9 cellular contexts compared by ENCODE assay signal in genomic region chr5:31855527-31855862, GRCh38.
DNase-seq lines count a peak whose midpoint lies in the region; ATAC-seq and TF ChIP-seq lines count a peak whose summit lies in the region.
"Had no signal": no experiment of that assay in that cellular context is flagged by ENCODE, and none has a peak within 500 bp of the region (broad histone marks: within the 10 kb centered on the region; RNA-seq: fewer than 3 reads in every experiment).

No MANE protein-coding gene starts in this region.

- intact Hi-C loops in activated CD4-positive, alpha-beta T cell treated with anti-CD3 and anti-CD28 coated beads for 36 hours (cut with DNase I, micrococcal nuclease), result no loop called here

- no peaks in the 10 kb centered on the region for H3K9me3 ChIP-seq in endocrine pancreas (ENCODE audit: control insufficient read depth, low read length)
- peaks cover 13% of the 10 kb centered on the region for H3K9me3 ChIP-seq in thoracic aorta

- peaks cover 4% of the 10 kb centered on the region for H3K36me3 Mint-ChIP-seq in activated CD4-positive, alpha-beta T cell treated with anti-CD3 and anti-CD28 coated beads for 36 hours (ENCODE audit: low read depth)
- H3K36me3 Mint-ChIP-seq in mesothelial cell of epicardium, result peaks cover 29% of the 10 kb centered on the region

- H3K4me1 ChIP-seq in endocrine pancreas (ENCODE audit: control insufficient read depth, insufficient read depth, low read length) (no peaks in the 10 kb centered on the region), thoracic aorta (ENCODE audit: control insufficient read depth in 1 of 2, low read depth in 2 of 2) (peaks cover 4 to 16% of the 10 kb centered on the region in 2 donors)

- H3K27ac Mint-ChIP-seq in activated CD4-positive, alpha-beta T cell treated with anti-CD3 and anti-CD28 coated beads for 36 hours, result peak overlapping the region; percentile 4
- peak overlapping the region; percentile 90 for H3K27ac Mint-ChIP-seq in mesothelial cell of epicardium

- H3K4me3 Mint-ChIP-seq in activated CD4-positive, alpha-beta T cell treated with anti-CD3 and anti-CD28 coated beads for 36 hours, result peak overlapping the region; percentile 70
- peak overlapping the region; percentile 84 for H3K4me3 Mint-ChIP-seq in mesothelial cell of epicardium

- H3K4me3 ChIP-seq in endocrine pancreas (ENCODE audit: control insufficient read depth, insufficient read depth, low read length) (no peak overlapping the region), thoracic aorta (peak overlapping the region; percentile 76)

- peaks cover 19% of the 10 kb centered on the region for H3K4me1 Mint-ChIP-seq in activated CD4-positive, alpha-beta T cell treated with anti-CD3 and anti-CD28 coated beads for 36 hours
- H3K4me1 Mint-ChIP-seq in mesothelial cell of epicardium, result peaks cover 35% of the 10 kb centered on the region

- H3K9me3 Mint-ChIP-seq in activated CD4-positive, alpha-beta T cell treated with anti-CD3 and anti-CD28 coated beads for 36 hours (ENCODE audit: low read depth), result peaks cover 17% of the 10 kb centered on the region
- peaks cover 16% of the 10 kb centered on the region for H3K9me3 Mint-ChIP-seq in mesothelial cell of epicardium

- H3K36me3 ChIP-seq in endocrine pancreas (ENCODE audit: control insufficient read depth, insufficient read depth, low read length), result no peaks in the 10 kb centered on the region
- no peaks in the 10 kb centered on the region for H3K36me3 ChIP-seq in thoracic aorta

- peak overlapping the region; percentile 4 for H3K9ac ChIP-seq in endocrine pancreas (ENCODE audit: control insufficient read depth, insufficient read depth, low read length)

- no peaks in the 10 kb centered on the region for H3K27me3 ChIP-seq in endocrine pancreas (ENCODE audit: control insufficient read depth, insufficient read depth, low read length)
- H3K27me3 ChIP-seq in thoracic aorta (replicated peaks; ENCODE audit: insufficient read depth), result no peaks in the 10 kb centered on the region

- TF ChIP-seq CTCF in mesothelial cell of epicardium (IDR thresholded peaks at IDR 0.05; ENCODE audit: unreplicated experiment) (no peak), thoracic aorta (IDR thresholded peaks at IDR 0.05) (no peak)

- DNase-seq in activated CD4-positive, alpha-beta T cell treated with anti-CD3 and anti-CD28 coated beads for 36 hours, result no peak
- no peak for DNase-seq in activated CD4-positive, alpha-beta T cell treated with anti-CD3 and anti-CD28 coated beads for 1 hour
- no peak for DNase-seq in mesothelial cell of epicardium (ENCODE audit: low spot score in 2 of 2, unreplicated experiment in 2 of 2)
- no peak for DNase-seq in thoracic aorta (ENCODE audit: low spot score)
- no peak for DNase-seq in AG08395 (ENCODE audit: low spot score)
- DNase-seq in SK-N-DZ (ENCODE audit: low spot score), result no peak
- DNase-seq: left colon had no signal

- no peak overlapping the region for H3K27ac ChIP-seq in thoracic aorta

- POLR2A ChIA-PET in activated CD4-positive, alpha-beta T cell treated with anti-CD3 and anti-CD28 coated beads for 36 hours (lab: Charles Lee), result no interaction called here

- CTCF ChIA-PET in activated CD4-positive, alpha-beta T cell treated with anti-CD3 and anti-CD28 coated beads for 36 hours (lab: Charles Lee), result interaction anchor here (0.6 to 3.9 kb wide), 6 partner anchors 11 to 378 kb away, joined by 3 to 17 read pairs (median 6); no protein-coding TSS in a partner anchor

- no peak for ATAC-seq in activated CD4-positive, alpha-beta T cell treated with anti-CD3 and anti-CD28 coated beads for 36 hours
- ATAC-seq in thoracic aorta (ENCODE audit: insufficient number of reproducible peaks, low FRiP score, low read depth) (no peak), esophagus mucosa (no peak)
- ATAC-seq: left colon had no signal

- H3K27me3 Mint-ChIP-seq in activated CD4-positive, alpha-beta T cell treated with anti-CD3 and anti-CD28 coated beads for 36 hours, result peaks cover 9% of the 10 kb centered on the region
- no peaks in the 10 kb centered on the region for H3K27me3 Mint-ChIP-seq in mesothelial cell of epicardium (ENCODE audit: low read depth)
